Comparison of ENCODE assay signal across 24 cellular contexts in genomic region chr2:132875193-132875592, GRCh38.
"Had no signal": no experiment of that assay in that cellular context is flagged by ENCODE, and none has a peak within 500 bp of the region (broad histone marks: within the 10 kb centered on the region; RNA-seq: fewer than 3 reads in every experiment).

No MANE protein-coding gene starts in this region.

- H3K27ac ChIP-seq: neutrophil, pancreas, stomach, thyroid gland had no signal

- DNase-seq: cortex of kidney; effector memory CD8-positive, alpha-beta T cell; hypothalamus; kidney; mucosa of descending colon; naive B cell; pancreas; stimulated activated CD4-positive, alpha-beta T cell treated with anti-CD3 and anti-CD28 coated beads, Interleukin-12 subunit alpha, Interleukin-12 subunit beta, amount 100 ng/mL, for 4 hours; stimulated activated CD4-positive, alpha-beta T cell treated with anti-CD3 and anti-CD28 coated beads, Interleukin-1b, Interleukin-23, amount 100 ng/mL, for 48 hours; stimulated activated CD4-positive, alpha-beta T cell treated with anti-CD3 and anti-CD28 coated beads, Interleukin-4, amount 100 ng/mL, for 1 hour; stimulated activated CD8-positive, alpha-beta memory T cell treated with anti-CD3 and anti-CD28 coated beads, Interleukin-4, amount 100 ng/mL, for 48 hours; stimulated activated naive CD4-positive, alpha-beta T cell treated with Interleukin-2 at 50 U/mL for 16 hours; stomach; thyroid gland had no signal

- H3K36me3 Mint-ChIP-seq: memory B cell; mesothelial cell of epicardium; naive B cell; natural killer cell treated with Interleukin-12 subunit alpha and Interleukin-12 subunit beta and Interleukin-15 and Interleukin-18, amount 100 ng/mL, for 72 hours; type B pancreatic cell had no signal

- H3K4me3 Mint-ChIP-seq: effector memory CD8-positive, alpha-beta T cell; memory B cell; mesothelial cell of epicardium; naive B cell; natural killer cell treated with Interleukin-12 subunit alpha and Interleukin-12 subunit beta and Interleukin-15 and Interleukin-18, amount 100 ng/mL, for 72 hours; neural crest cell; type B pancreatic cell had no signal

- H3K4me1 ChIP-seq: pancreas, stomach, thyroid gland had no signal

- H3K36me3 ChIP-seq: neutrophil, pancreas, stomach, thyroid gland had no signal

- H3K9me3 Mint-ChIP-seq: memory B cell, neural crest cell, type B pancreatic cell had no signal

- H3K27me3 Mint-ChIP-seq: effector memory CD8-positive, alpha-beta T cell; memory B cell; naive B cell; natural killer cell treated with Interleukin-12 subunit alpha and Interleukin-12 subunit beta and Interleukin-15 and Interleukin-18, amount 100 ng/mL, for 72 hours; type B pancreatic cell had no signal

- H3K27me3 ChIP-seq: neutrophil, pancreas, stomach, thyroid gland had no signal

- H3K27ac Mint-ChIP-seq: effector memory CD8-positive, alpha-beta T cell; memory B cell; mesothelial cell of epicardium; naive B cell; natural killer cell treated with Interleukin-12 subunit alpha and Interleukin-12 subunit beta and Interleukin-15 and Interleukin-18, amount 100 ng/mL, for 72 hours; type B pancreatic cell had no signal

- H3K4me1 Mint-ChIP-seq: memory B cell, mesothelial cell of epicardium, naive B cell, neural crest cell had no signal

- H3K4me3 ChIP-seq: lung, mucosa of descending colon, pancreas, smooth muscle cell, stomach, thyroid gland had no signal

- H3K4me2 ChIP-seq: smooth muscle cell had no signal

- ATAC-seq: effector memory CD8-positive, alpha-beta T cell; left lobe of liver; mucosa of descending colon; natural killer cell treated with Interleukin-12 subunit alpha and Interleukin-12 subunit beta and Interleukin-15 and Interleukin-18, amount 100 ng/mL, for 72 hours; pancreas; sciatic nerve had no signal
